In genomic region chr18:68244786-68245185, GRCh38 we compare ENCODE assay signal across 27 cellular contexts.
DNase-seq lines count a peak whose midpoint lies in the region; ATAC-seq and TF ChIP-seq lines count a peak whose summit lies in the region.
"Had no signal": no experiment of that assay in that cellular context is flagged by ENCODE, and none has a peak within 500 bp of the region (broad histone marks: within the 10 kb centered on the region; RNA-seq: fewer than 3 reads in every experiment).

No MANE protein-coding gene starts in this region.

- no peak overlapping the region for H3K4me3 Mint-ChIP-seq in HFFc6
- H3K4me3 Mint-ChIP-seq: activated naive CD8-positive, alpha-beta T cell; CD4-positive, alpha-beta T cell; neural progenitor cell; stimulated activated naive B cell treated with anti-CD40 and anti-IgM and Interleukin-4, amounts not matched to agents 10 μg/mL and 1 μg/mL and 100 μg/mL, for 72 hours had no signal

- H3K27me3 Mint-ChIP-seq in HFFc6 (ENCODE audit: insufficient read depth), result no peaks in the 10 kb centered on the region
- H3K27me3 Mint-ChIP-seq: activated naive CD8-positive, alpha-beta T cell; CD4-positive, alpha-beta T cell; stimulated activated naive B cell treated with anti-CD40 and anti-IgM and Interleukin-4, amounts not matched to agents 10 μg/mL and 1 μg/mL and 100 μg/mL, for 72 hours had no signal

- no peak overlapping the region for H3K4me2 ChIP-seq in fibroblast of lung (ENCODE audit: extremely low read depth, insufficient read depth, low read length)
- H3K4me2 ChIP-seq: neural progenitor cell had no signal

- no peak overlapping the region for H3K27ac ChIP-seq in fibroblast of lung (ENCODE audit: insufficient read depth, low read length)
- H3K27ac ChIP-seq: neural progenitor cell, Peyer's patch, testis had no signal

- H3K27me3 ChIP-seq in adipocyte (replicated peaks; ENCODE audit: control insufficient read depth, insufficient read depth, low read length) (no peaks in the 10 kb centered on the region), fibroblast of lung (ENCODE audit: control insufficient read depth, insufficient read depth, low read length) (no peaks in the 10 kb centered on the region)
- H3K27me3 ChIP-seq: neural progenitor cell, Peyer's patch, testis had no signal

- H2AFZ ChIP-seq in fibroblast of lung (ENCODE audit: low read length), result no peak overlapping the region

- peaks cover 29% of the 10 kb centered on the region for H3K36me3 Mint-ChIP-seq in HFFc6 (ENCODE audit: low read depth)
- H3K36me3 Mint-ChIP-seq: activated naive CD8-positive, alpha-beta T cell; neural progenitor cell; stimulated activated naive B cell treated with anti-CD40 and anti-IgM and Interleukin-4, amounts not matched to agents 10 μg/mL and 1 μg/mL and 100 μg/mL, for 72 hours had no signal

- TF ChIP-seq CTCF in HFFc6 (IDR thresholded peaks at IDR 0.05) (no peak), fibroblast of lung (conservative IDR thresholded peaks at IDR 0.05 in 1 of 2, IDR thresholded peaks at IDR 0.05 in 1 of 2; ENCODE audit: low read depth in 1 of 2, low read length in 2 of 2) (no peak)

- no peak overlapping the region for H3K9ac ChIP-seq in adipocyte (ENCODE audit: low read length)
- no peak overlapping the region for H3K9ac ChIP-seq in fibroblast of lung (ENCODE audit: insufficient read depth, low read length)
- H3K9ac ChIP-seq: neural progenitor cell had no signal

- H3K9me3 ChIP-seq in adipocyte (ENCODE audit: control insufficient read depth, low read length), result no peaks in the 10 kb centered on the region
- H3K9me3 ChIP-seq in fibroblast of lung (ENCODE audit: control insufficient read depth, insufficient read depth, low read depth, low read length), result no peaks in the 10 kb centered on the region
- H3K9me3 ChIP-seq: Peyer's patch, testis had no signal

- no peak for ATAC-seq in HG03342 (IDR thresholded peaks at IDR 0.05; ENCODE audit: unreplicated experiment)
- ATAC-seq: left cardiac atrium; right cardiac atrium; stimulated activated naive B cell treated with anti-CD40 and anti-IgM and Interleukin-4, amounts not matched to agents 10 μg/mL and 1 μg/mL and 100 μg/mL, for 72 hours had no signal

- H3K9me3 Mint-ChIP-seq in HFFc6, result peaks cover 17% of the 10 kb centered on the region

- H3K36me3 ChIP-seq in adipocyte (ENCODE audit: control insufficient read depth, insufficient read depth, low read length, severe bottlenecking) (no peaks in the 10 kb centered on the region), fibroblast of lung (ENCODE audit: control insufficient read depth, insufficient read depth, low read length) (no peaks in the 10 kb centered on the region)
- H3K36me3 ChIP-seq: neural progenitor cell, Peyer's patch had no signal

- H3K79me2 ChIP-seq in fibroblast of lung (ENCODE audit: control insufficient read depth, insufficient read depth, low read length), result no peaks in the 10 kb centered on the region

- peak overlapping the region; percentile 5; the same call in 1 of the 2 replicates for H3K27ac Mint-ChIP-seq in HFFc6
- H3K27ac Mint-ChIP-seq: activated naive CD8-positive, alpha-beta T cell; CD4-positive, alpha-beta T cell; neural progenitor cell; stimulated activated naive B cell treated with anti-CD40 and anti-IgM and Interleukin-4, amounts not matched to agents 10 μg/mL and 1 μg/mL and 100 μg/mL, for 72 hours had no signal

- H3K4me1 ChIP-seq in adipocyte (ENCODE audit: control insufficient read depth, insufficient read depth, low read length), result peaks cover 3% of the 10 kb centered on the region
- H3K4me1 ChIP-seq in fibroblast of lung (ENCODE audit: control insufficient read depth, extremely low read depth, insufficient read depth, low read length), result no peaks in the 10 kb centered on the region
- H3K4me1 ChIP-seq: neural progenitor cell, Peyer's patch, testis had no signal

- H4K20me1 ChIP-seq in fibroblast of lung (ENCODE audit: control insufficient read depth, extremely low read depth, insufficient read depth, low read length), result no peaks in the 10 kb centered on the region

- peak; percentile 43 for DNase-seq in HFFc6
- peak; percentile 58 for DNase-seq in adipocyte (ENCODE audit: low read depth)
- DNase-seq in fibroblast of lung (ENCODE audit: low read depth in 2 of 2), result peak; percentile 40 to 70
- DNase-seq in skeletal muscle cell (ENCODE audit: low read depth), result peak; percentile 22
- no peak for DNase-seq in globus pallidus (ENCODE audit: low spot score)
- DNase-seq in activated CD4-positive, alpha-beta T cell treated with anti-CD3 and anti-CD28 coated beads for 48 hours, result no peak
- DNase-seq: activated CD4-positive, alpha-beta T cell treated with anti-CD3 and anti-CD28 coated beads for 4 hours; activated CD8-positive, alpha-beta memory T cell treated with anti-CD3 and anti-CD28 coated beads for 24 hours; activated effector memory CD4-positive, alpha-beta T cell treated with Interleukin-2 at 50 U/mL for 16 hours; CD4-positive, alpha-beta T cell; foreskin melanocyte; GOT3; Karpas-422; left cardiac atrium; NCI-H1092; NCI-H187 treated with DMSO at 0.1 percent for 48 hours; NCI-H526; Peyer's patch; right cardiac atrium; SIG-M5; stimulated activated CD4-positive, alpha-beta T cell treated with anti-CD3 and anti-CD28 coated beads, Interleukin-12 subunit alpha, Interleukin-12 subunit beta, amount 100 ng/mL, for 4 hours; stimulated activated CD4-positive, alpha-beta T cell treated with anti-CD3 and anti-CD28 coated beads, Interleukin-4, amount 100 ng/mL, for 4 hours; stimulated activated naive B cell treated with anti-CD40 and anti-IgM and Interleukin-4, amounts not matched to agents 10 μg/mL and 1 μg/mL and 100 μg/mL, for 72 hours; testis had no signal

- H3K4me3 ChIP-seq in adipocyte (ENCODE audit: low read length), result no peak overlapping the region
- no peak overlapping the region for H3K4me3 ChIP-seq in fibroblast of lung (replicated peaks in 1 of 4; ENCODE audit: control extremely low read depth in 1 of 4, insufficient read depth in 1 of 4, low read depth in 3 of 4, low read length in 4 of 4)
- no peak overlapping the region for H3K4me3 ChIP-seq in skeletal muscle cell (ENCODE audit: low read depth, low read length)
- H3K4me3 ChIP-seq: neural progenitor cell, Peyer's patch, testis had no signal

- peaks cover 27% of the 10 kb centered on the region for H3K4me1 Mint-ChIP-seq in HFFc6 (ENCODE audit: low read depth)
- H3K4me1 Mint-ChIP-seq: neural progenitor cell; stimulated activated naive B cell treated with anti-CD40 and anti-IgM and Interleukin-4, amounts not matched to agents 10 μg/mL and 1 μg/mL and 100 μg/mL, for 72 hours had no signal

Comparison
In these comparisons a context has a peak if more than half of its experiments do, and no peak if none do; other contexts are left out.
1. DNase-seq: peak in HFFc6 (single experiment), adipocyte (single experiment), fibroblast of lung (2 of 2) and skeletal muscle cell (single experiment); none in globus pallidus (single experiment) and activated CD4-positive, alpha-beta T cell treated with anti-CD3 and anti-CD28 coated beads for 48 hours (single experiment).